In the genomic region with DNA sequence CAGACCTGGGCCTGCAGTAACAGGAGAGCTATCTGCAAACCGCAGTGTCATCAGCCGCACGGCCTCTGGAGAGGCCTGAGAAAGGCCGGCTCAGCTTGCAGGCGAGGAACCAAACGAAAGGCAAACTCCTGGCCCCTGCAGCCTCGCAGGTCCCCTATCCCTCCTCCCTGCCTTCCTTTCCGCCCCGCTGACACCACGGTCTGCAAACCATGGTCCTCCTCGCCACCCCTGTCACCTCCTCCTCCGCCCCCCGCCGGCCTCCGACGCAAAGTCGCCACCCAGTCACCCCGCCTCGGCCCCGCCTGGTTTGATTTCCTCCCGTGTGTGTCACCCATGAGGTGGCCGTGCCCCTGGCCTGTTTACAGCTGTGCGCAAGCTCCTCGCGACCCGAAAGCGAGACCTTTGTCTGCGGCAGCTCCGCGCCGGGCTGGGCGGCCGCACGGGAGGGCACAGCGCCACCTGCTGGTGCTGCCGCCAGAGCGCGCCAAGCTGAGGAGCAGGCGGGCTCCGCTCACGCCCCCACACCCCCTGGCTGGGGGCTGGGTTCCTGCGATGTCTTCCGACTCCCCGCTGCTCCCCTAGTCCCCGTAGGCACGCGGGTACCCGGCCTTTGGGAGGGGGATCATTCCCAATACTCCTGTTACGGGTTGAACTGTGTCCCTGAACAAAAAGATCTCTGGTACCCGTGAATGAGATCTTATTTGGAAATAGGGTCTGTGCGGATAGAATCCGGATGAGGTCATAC, we compare ENCODE assay signal across 1 cellular context.
TF ChIP-seq lines count a peak whose summit lies in the region.

No MANE protein-coding gene starts in this region.

TF ChIP-seq in HepG2, 621 proteins besides CTCF, POLR2A, EP300 and RAD21 (continued from another document and continues in another):
- TF ChIP-seq ZNF280B (CRISPR knock-in tag; IDR thresholded peaks at IDR 0.05; ENCODE audit: borderline replicate concordance) (peak; percentile 42; the same call in 1 of the 2 replicates), TAF1 (CRISPR knock-in tag; IDR thresholded peaks at IDR 0.05) (peak; percentile 22; the same call in 1 of the 2 replicates), ZNF251 (CRISPR knock-in tag; IDR thresholded peaks at IDR 0.05) (no peak), SOX5 (CRISPR knock-in tag; IDR thresholded peaks at IDR 0.05; ENCODE audit: borderline replicate concordance) (peak; percentile 64; the same call in 1 of the 2 replicates), CBX2 (IDR thresholded peaks at IDR 0.05; ENCODE audit: low read depth, low read length) (no peak), CBX2 (CRISPR knock-in tag; IDR thresholded peaks at IDR 0.05; ENCODE audit: low read depth) (no peak), ZSCAN25 (CRISPR knock-in tag; IDR thresholded peaks at IDR 0.05) (peak; percentile 77; the same call in 1 of the 2 replicates), ZBTB33 (CRISPR knock-in tag; IDR thresholded peaks at IDR 0.05) (peak; percentile 78; the same call in 1 of the 2 replicates), SAFB2 (CRISPR knock-in tag; IDR thresholded peaks at IDR 0.05; ENCODE audit: borderline replicate concordance, low read depth) (peak; percentile 65; the same call in 1 of the 2 replicates), KDM5B (CRISPR knock-in tag; IDR thresholded peaks at IDR 0.05; ENCODE audit: borderline replicate concordance) (peak; percentile 59; the same call in 1 of the 2 replicates), ZBTB40 (IDR thresholded peaks at IDR 0.05) (no peak), ZBTB40 (CRISPR knock-in tag; IDR thresholded peaks at IDR 0.05) (no peak), TGIF2 (CRISPR knock-in tag; IDR thresholded peaks at IDR 0.05) (peak; percentile 61; the same call in 1 of the 2 replicates), REL (CRISPR knock-in tag; conservative IDR thresholded peaks at IDR 0.05) (no peak), NFYC (CRISPR knock-in tag; IDR thresholded peaks at IDR 0.05) (no peak), SRY (CRISPR knock-in tag; IDR thresholded peaks at IDR 0.05) (no peak), MAFF (IDR thresholded peaks at IDR 0.05; ENCODE audit: low read depth, low read length) (no peak), ZNF329 (CRISPR knock-in tag; IDR thresholded peaks at IDR 0.05; ENCODE audit: low read depth) (no peak; the same call in 1 of the 2 replicates), HMGA1 (CRISPR knock-in tag; conservative IDR thresholded peaks at IDR 0.05) (no peak), HMG20A (CRISPR knock-in tag; IDR thresholded peaks at IDR 0.05; ENCODE audit: borderline replicate concordance) (0 out of 2 replicates have a peak, but pooled peaks have one; percentile 25), KLF12 (CRISPR knock-in tag; IDR thresholded peaks at IDR 0.05; ENCODE audit: borderline replicate concordance) (peak; percentile 74; the same call in 1 of the 2 replicates), IKZF1 (IDR thresholded peaks at IDR 0.05) (no peak), ZNF770 (CRISPR knock-in tag; IDR thresholded peaks at IDR 0.05) (no peak; the same call in 1 of the 2 replicates), POLR2AphosphoS2 (IDR thresholded peaks at IDR 0.05; ENCODE audit: low read depth, low read length) (peak; percentile 58; the same call in 1 of the 2 replicates), MIXL1 (CRISPR knock-in tag; IDR thresholded peaks at IDR 0.05) (peak; percentile 46), ZNF652 (CRISPR knock-in tag; IDR thresholded peaks at IDR 0.05; ENCODE audit: borderline replicate concordance, low read depth) (no peak), ZFAT (CRISPR knock-in tag; conservative IDR thresholded peaks at IDR 0.05) (no peak), E2F1 (CRISPR knock-in tag; IDR thresholded peaks at IDR 0.05) (0 out of 2 replicates have a peak, but pooled peaks have one; percentile 45)
- TF ChIP-seq, protein P1, sequence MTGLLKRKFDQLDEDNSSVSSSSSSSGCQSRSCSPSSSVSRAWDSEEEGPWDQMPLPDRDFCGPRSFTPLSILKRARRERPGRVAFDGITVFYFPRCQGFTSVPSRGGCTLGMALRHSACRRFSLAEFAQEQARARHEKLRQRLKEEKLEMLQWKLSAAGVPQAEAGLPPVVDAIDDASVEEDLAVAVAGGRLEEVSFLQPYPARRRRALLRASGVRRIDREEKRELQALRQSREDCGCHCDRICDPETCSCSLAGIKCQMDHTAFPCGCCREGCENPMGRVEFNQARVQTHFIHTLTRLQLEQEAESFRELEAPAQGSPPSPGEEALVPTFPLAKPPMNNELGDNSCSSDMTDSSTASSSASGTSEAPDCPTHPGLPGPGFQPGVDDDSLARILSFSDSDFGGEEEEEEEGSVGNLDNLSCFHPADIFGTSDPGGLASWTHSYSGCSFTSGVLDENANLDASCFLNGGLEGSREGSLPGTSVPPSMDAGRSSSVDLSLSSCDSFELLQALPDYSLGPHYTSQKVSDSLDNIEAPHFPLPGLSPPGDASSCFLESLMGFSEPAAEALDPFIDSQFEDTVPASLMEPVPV (CRISPR knock-in tag; IDR thresholded peaks at IDR 0.05): no peak
- TF ChIP-seq, protein P2, sequence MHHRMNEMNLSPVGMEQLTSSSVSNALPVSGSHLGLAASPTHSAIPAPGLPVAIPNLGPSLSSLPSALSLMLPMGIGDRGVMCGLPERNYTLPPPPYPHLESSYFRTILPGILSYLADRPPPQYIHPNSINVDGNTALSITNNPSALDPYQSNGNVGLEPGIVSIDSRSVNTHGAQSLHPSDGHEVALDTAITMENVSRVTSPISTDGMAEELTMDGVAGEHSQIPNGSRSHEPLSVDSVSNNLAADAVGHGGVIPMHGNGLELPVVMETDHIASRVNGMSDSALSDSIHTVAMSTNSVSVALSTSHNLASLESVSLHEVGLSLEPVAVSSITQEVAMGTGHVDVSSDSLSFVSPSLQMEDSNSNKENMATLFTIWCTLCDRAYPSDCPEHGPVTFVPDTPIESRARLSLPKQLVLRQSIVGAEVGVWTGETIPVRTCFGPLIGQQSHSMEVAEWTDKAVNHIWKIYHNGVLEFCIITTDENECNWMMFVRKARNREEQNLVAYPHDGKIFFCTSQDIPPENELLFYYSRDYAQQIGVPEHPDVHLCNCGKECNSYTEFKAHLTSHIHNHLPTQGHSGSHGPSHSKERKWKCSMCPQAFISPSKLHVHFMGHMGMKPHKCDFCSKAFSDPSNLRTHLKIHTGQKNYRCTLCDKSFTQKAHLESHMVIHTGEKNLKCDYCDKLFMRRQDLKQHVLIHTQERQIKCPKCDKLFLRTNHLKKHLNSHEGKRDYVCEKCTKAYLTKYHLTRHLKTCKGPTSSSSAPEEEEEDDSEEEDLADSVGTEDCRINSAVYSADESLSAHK (CRISPR knock-in tag; IDR thresholded peaks at IDR 0.05; ENCODE audit: borderline replicate concordance): no peak
- TF ChIP-seq, protein P3, sequence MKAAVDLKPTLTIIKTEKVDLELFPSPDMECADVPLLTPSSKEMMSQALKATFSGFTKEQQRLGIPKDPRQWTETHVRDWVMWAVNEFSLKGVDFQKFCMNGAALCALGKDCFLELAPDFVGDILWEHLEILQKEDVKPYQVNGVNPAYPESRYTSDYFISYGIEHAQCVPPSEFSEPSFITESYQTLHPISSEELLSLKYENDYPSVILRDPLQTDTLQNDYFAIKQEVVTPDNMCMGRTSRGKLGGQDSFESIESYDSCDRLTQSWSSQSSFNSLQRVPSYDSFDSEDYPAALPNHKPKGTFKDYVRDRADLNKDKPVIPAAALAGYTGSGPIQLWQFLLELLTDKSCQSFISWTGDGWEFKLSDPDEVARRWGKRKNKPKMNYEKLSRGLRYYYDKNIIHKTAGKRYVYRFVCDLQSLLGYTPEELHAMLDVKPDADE (CRISPR knock-in tag; IDR thresholded peaks at IDR 0.05): no peak
